23 cellular contexts compared by ENCODE assay signal in the genomic region with DNA sequence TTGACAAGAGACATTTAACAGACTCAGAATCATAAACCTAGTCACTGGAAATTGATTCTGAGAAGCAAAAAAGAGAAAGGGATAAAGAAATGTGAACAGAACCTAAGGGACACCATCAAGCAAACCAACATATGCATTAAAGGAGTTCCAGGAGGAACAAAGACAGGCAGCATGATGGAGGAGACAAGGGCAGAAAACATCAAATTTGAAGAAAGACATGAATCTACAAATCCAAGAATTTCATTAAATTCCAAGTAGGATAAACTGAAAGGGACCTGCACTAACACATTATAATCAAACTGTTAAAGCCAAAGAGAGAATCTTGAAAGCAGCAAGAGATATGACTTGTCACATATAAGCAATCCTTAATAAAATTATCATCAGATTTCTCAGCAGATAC.
"Had no signal": no experiment of that assay in that cellular context is flagged by ENCODE, and none has a peak within 500 bp of the region (broad histone marks: within the 10 kb centered on the region; RNA-seq: fewer than 3 reads in every experiment).

No MANE protein-coding gene starts in this region.

- H3K27me3 Mint-ChIP-seq: naive B cell had no signal

- DNase-seq: dermis blood vessel endothelial cell; dorsolateral prefrontal cortex; effector CD4-positive, alpha-beta T cell; effector memory CD4-positive, alpha-beta T cell; erythroblast; esophagus squamous epithelium; foreskin fibroblast; foreskin melanocyte; gastrocnemius medialis; glutamatergic neuron; head of caudate nucleus; heart right ventricle; hippocampal formation; left cardiac atrium; left lung; left ventricle myocardium superior; lower lobe of right lung; mesenchymal stem cell; mucosa of descending colon; naive B cell had no signal

- H3K27me3 ChIP-seq: dorsolateral prefrontal cortex, esophagus squamous epithelium, gastrocnemius medialis, heart right ventricle, left lung had no signal

- H3K27ac Mint-ChIP-seq: mesothelial cell of epicardium had no signal

- H3K36me3 ChIP-seq: lower lobe of right lung had no signal

- H3K4me1 ChIP-seq: esophagus squamous epithelium, gastrocnemius medialis, heart right ventricle, left lung, lower lobe of right lung had no signal

- H3K27ac ChIP-seq: coronary artery, dorsolateral prefrontal cortex, epithelial cell of prostate, esophagus squamous epithelium, gastrocnemius medialis, heart right ventricle, left lung, lower lobe of right lung had no signal

- H3K4me3 ChIP-seq: coronary artery, dorsolateral prefrontal cortex, esophagus squamous epithelium, gastrocnemius medialis, heart right ventricle, left lung, lower lobe of right lung, mucosa of descending colon had no signal

- H3K4me1 Mint-ChIP-seq: mesothelial cell of epicardium had no signal

- H3K4me3 Mint-ChIP-seq: mesothelial cell of epicardium, naive B cell had no signal
